1 cellular context compared by ENCODE assay signal in the genomic region with DNA sequence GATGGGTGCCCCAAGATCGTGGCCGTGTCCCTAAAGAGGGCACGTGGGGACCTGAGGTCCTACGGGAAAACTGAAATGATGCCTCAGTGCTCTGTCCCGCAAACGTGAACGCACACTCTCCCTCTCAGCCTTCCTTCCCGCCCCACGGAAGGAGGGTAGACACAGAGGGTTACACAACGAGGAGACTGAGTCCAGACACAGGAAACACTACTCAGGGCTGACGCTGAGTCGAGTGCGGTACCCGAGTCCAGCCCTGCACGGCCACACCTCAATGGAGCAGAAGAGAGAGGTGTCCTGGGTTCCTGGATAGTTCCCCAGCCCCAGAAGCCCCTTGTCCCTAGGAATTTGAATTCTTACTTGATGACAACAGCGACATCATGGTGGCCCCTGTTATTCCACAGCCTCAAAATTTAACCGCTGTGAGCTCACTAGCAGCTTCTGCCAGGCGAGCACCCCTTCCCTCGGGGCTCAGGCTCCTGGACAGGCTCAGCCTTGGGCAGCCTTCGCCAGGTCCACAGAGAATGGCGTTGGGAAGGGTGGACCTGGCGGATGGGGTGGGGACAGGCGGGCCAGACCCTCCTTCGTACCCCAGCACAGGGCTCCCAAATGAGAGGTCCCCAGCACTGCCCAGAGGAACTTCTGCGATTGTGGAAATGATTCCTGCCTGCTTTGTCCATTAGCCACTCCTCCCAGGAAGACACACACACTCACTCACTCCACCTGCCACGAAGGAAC.
TF ChIP-seq lines count a peak whose summit lies in the region.

No MANE protein-coding gene starts in this region.

TF ChIP-seq in HepG2, 621 proteins besides CTCF, POLR2A, EP300 and RAD21 (continued from another document and continues in another):
- TF ChIP-seq LRRFIP1 (CRISPR knock-in tag; conservative IDR thresholded peaks at IDR 0.05) (no peak), ZSCAN22 (CRISPR knock-in tag; IDR thresholded peaks at IDR 0.05) (no peak), ZNF282 (IDR thresholded peaks at IDR 0.05; ENCODE audit: partially characterized antibody) (no peak), ZNF7 (CRISPR knock-in tag; IDR thresholded peaks at IDR 0.05) (no peak), PCBP1 (IDR thresholded peaks at IDR 0.05; ENCODE audit: borderline replicate concordance, low read depth, low read length) (no peak), SALL1 (CRISPR knock-in tag; IDR thresholded peaks at IDR 0.05) (no peak), ZNF589 (CRISPR knock-in tag; conservative IDR thresholded peaks at IDR 0.05) (no peak), YEATS4 (CRISPR knock-in tag; IDR thresholded peaks at IDR 0.05; ENCODE audit: borderline replicate concordance) (no peak; the same call in 1 of the 2 replicates), KDM2A (CRISPR knock-in tag; IDR thresholded peaks at IDR 0.05; ENCODE audit: borderline replicate concordance, low read depth) (no peak), ZNF337 (CRISPR knock-in tag; IDR thresholded peaks at IDR 0.05; ENCODE audit: borderline replicate concordance, low read depth) (no peak), STAT5B (CRISPR knock-in tag; IDR thresholded peaks at IDR 0.05) (no peak), GMEB1 (CRISPR knock-in tag; IDR thresholded peaks at IDR 0.05; ENCODE audit: borderline replicate concordance) (no peak), ZFYVE20 (CRISPR knock-in tag; IDR thresholded peaks at IDR 0.05; ENCODE audit: borderline replicate concordance, low read depth) (no peak), ZNF777 (CRISPR knock-in tag; IDR thresholded peaks at IDR 0.05) (no peak; the same call in 1 of the 2 replicates), MIER3 (CRISPR knock-in tag; IDR thresholded peaks at IDR 0.05; ENCODE audit: borderline replicate concordance) (no peak), IKZF4 (CRISPR knock-in tag; IDR thresholded peaks at IDR 0.05; ENCODE audit: borderline replicate concordance, low read depth, not compliant biosample characterization) (no peak), SYNCRIP (IDR thresholded peaks at IDR 0.05; ENCODE audit: insufficient read depth, low read depth, low read length) (no peak), ZSCAN21 (CRISPR knock-in tag; IDR thresholded peaks at IDR 0.05; ENCODE audit: borderline replicate concordance) (no peak), ZNF850 (CRISPR knock-in tag; conservative IDR thresholded peaks at IDR 0.05) (no peak), MAFF (IDR thresholded peaks at IDR 0.05; ENCODE audit: low read depth, low read length) (no peak), BORCS8-MEF2B (CRISPR knock-in tag; IDR thresholded peaks at IDR 0.05) (0 out of 2 replicates have a peak, but pooled peaks have one; percentile 5), ZNF605 (CRISPR knock-in tag; IDR thresholded peaks at IDR 0.05) (no peak), ZNF30 (CRISPR knock-in tag; IDR thresholded peaks at IDR 0.05) (no peak), NR2F2 (IDR thresholded peaks at IDR 0.05; ENCODE audit: borderline replicate concordance, low read depth) (no peak), ZIK1 (CRISPR knock-in tag; IDR thresholded peaks at IDR 0.05; ENCODE audit: borderline replicate concordance, low read depth) (no peak), ZNF232 (CRISPR knock-in tag; IDR thresholded peaks at IDR 0.05; ENCODE audit: borderline replicate concordance) (0 out of 2 replicates have a peak, but pooled peaks have one; percentile 8), ZNF460 (CRISPR knock-in tag; IDR thresholded peaks at IDR 0.05; ENCODE audit: borderline replicate concordance) (no peak), MYC (CRISPR knock-in tag; IDR thresholded peaks at IDR 0.05; ENCODE audit: borderline replicate concordance) (no peak), IRF2 (CRISPR knock-in tag; IDR thresholded peaks at IDR 0.05) (no peak), ARID2 (CRISPR knock-in tag; IDR thresholded peaks at IDR 0.05; ENCODE audit: borderline replicate concordance) (no peak), NFATC3 (CRISPR knock-in tag; IDR thresholded peaks at IDR 0.05) (no peak), ZNF530 (CRISPR knock-in tag; IDR thresholded peaks at IDR 0.05; ENCODE audit: low read depth) (no peak), PPARG (CRISPR knock-in tag; conservative IDR thresholded peaks at IDR 0.05) (no peak), PHF5A (CRISPR knock-in tag; IDR thresholded peaks at IDR 0.05; ENCODE audit: low read depth, unreplicated experiment) (no peak), ZNF205 (CRISPR knock-in tag; IDR thresholded peaks at IDR 0.05) (no peak), ATF1 (CRISPR knock-in tag; IDR thresholded peaks at IDR 0.05) (no peak), RXRB (CRISPR knock-in tag; IDR thresholded peaks at IDR 0.05; ENCODE audit: borderline replicate concordance) (no peak), MED8 (CRISPR knock-in tag; IDR thresholded peaks at IDR 0.05; ENCODE audit: insufficient replicate concordance) (no peak)
- TF ChIP-seq, protein P1, sequence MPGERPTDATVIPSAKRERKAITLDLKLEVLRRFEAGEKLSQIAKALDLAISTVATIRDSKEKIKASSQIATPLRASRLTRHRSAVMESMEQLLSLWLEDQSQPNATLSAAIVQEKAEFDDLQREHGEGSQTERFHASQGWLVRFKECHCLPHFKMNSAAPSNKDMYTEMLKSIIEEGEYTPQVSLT (CRISPR knock-in tag; IDR thresholded peaks at IDR 0.05; ENCODE audit: borderline replicate concordance, low read depth), result no peak
- TF ChIP-seq, protein P2, sequence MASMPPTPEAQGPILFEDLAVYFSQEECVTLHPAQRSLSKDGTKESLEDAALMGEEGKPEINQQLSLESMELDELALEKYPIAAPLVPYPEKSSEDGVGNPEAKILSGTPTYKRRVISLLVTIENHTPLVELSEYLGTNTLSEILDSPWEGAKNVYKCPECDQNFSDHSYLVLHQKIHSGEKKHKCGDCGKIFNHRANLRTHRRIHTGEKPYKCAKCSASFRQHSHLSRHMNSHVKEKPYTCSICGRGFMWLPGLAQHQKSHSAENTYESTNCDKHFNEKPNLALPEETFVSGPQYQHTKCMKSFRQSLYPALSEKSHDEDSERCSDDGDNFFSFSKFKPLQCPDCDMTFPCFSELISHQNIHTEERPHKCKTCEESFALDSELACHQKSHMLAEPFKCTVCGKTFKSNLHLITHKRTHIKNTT (CRISPR knock-in tag; IDR thresholded peaks at IDR 0.05), result no peak
- TF ChIP-seq, protein P3, sequence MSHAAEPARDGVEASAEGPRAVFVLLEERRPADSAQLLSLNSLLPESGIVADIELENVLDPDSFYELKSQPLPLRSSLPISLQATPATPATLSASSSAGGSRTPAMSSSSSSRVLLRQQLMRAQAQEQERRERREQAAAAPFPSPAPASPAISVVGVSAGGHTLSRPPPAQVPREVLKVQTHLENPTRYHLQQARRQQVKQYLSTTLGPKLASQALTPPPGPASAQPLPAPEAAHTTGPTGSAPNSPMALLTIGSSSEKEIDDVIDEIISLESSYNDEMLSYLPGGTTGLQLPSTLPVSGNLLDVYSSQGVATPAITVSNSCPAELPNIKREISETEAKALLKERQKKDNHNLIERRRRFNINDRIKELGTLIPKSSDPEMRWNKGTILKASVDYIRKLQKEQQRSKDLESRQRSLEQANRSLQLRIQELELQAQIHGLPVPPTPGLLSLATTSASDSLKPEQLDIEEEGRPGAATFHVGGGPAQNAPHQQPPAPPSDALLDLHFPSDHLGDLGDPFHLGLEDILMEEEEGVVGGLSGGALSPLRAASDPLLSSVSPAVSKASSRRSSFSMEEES (CRISPR knock-in tag; IDR thresholded peaks at IDR 0.05), result no peak
- TF ChIP-seq, protein P4, sequence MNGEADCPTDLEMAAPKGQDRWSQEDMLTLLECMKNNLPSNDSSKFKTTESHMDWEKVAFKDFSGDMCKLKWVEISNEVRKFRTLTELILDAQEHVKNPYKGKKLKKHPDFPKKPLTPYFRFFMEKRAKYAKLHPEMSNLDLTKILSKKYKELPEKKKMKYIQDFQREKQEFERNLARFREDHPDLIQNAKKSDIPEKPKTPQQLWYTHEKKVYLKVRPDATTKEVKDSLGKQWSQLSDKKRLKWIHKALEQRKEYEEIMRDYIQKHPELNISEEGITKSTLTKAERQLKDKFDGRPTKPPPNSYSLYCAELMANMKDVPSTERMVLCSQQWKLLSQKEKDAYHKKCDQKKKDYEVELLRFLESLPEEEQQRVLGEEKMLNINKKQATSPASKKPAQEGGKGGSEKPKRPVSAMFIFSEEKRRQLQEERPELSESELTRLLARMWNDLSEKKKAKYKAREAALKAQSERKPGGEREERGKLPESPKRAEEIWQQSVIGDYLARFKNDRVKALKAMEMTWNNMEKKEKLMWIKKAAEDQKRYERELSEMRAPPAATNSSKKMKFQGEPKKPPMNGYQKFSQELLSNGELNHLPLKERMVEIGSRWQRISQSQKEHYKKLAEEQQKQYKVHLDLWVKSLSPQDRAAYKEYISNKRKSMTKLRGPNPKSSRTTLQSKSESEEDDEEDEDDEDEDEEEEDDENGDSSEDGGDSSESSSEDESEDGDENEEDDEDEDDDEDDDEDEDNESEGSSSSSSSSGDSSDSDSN (CRISPR knock-in tag; IDR thresholded peaks at IDR 0.05), result no peak
- TF ChIP-seq, protein P5, sequence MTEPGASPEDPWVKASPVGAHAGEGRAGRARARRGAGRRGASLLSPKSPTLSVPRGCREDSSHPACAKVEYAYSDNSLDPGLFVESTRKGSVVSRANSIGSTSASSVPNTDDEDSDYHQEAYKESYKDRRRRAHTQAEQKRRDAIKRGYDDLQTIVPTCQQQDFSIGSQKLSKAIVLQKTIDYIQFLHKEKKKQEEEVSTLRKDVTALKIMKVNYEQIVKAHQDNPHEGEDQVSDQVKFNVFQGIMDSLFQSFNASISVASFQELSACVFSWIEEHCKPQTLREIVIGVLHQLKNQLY (CRISPR knock-in tag; IDR thresholded peaks at IDR 0.05), result no peak
- TF ChIP-seq, protein P6, sequence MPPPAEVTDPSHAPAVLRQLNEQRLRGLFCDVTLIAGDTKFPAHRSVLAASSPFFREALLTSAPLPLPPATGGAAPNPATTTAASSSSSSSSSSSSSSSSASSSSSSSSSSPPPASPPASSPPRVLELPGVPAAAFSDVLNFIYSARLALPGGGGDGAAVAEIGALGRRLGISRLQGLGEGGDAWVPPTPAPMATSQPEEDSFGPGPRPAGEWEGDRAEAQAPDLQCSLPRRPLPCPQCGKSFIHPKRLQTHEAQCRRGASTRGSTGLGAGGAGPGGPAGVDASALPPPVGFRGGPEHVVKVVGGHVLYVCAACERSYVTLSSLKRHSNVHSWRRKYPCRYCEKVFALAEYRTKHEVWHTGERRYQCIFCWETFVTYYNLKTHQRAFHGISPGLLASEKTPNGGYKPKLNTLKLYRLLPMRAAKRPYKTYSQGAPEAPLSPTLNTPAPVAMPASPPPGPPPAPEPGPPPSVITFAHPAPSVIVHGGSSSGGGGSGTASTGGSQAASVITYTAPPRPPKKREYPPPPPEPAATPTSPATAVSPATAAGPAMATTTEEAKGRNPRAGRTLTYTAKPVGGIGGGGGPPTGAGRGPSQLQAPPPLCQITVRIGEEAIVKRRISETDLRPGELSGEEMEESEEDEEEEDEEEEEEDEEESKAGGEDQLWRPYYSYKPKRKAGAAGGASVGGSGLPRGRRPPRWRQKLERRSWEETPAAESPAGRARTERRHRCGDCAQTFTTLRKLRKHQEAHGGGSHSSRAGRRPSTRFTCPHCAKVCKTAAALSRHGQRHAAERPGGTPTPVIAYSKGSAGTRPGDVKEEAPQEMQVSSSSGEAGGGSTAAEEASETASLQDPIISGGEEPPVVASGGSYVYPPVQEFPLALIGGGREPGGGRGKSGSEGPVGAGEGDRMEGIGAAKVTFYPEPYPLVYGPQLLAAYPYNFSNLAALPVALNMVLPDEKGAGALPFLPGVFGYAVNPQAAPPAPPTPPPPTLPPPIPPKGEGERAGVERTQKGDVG (CRISPR knock-in tag; IDR thresholded peaks at IDR 0.05; ENCODE audit: borderline replicate concordance), result no peak
- TF ChIP-seq, protein P7, sequence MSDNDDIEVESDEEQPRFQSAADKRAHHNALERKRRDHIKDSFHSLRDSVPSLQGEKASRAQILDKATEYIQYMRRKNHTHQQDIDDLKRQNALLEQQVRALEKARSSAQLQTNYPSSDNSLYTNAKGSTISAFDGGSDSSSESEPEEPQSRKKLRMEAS (IDR thresholded peaks at IDR 0.05), result no peak
- TF ChIP-seq, protein P8, sequence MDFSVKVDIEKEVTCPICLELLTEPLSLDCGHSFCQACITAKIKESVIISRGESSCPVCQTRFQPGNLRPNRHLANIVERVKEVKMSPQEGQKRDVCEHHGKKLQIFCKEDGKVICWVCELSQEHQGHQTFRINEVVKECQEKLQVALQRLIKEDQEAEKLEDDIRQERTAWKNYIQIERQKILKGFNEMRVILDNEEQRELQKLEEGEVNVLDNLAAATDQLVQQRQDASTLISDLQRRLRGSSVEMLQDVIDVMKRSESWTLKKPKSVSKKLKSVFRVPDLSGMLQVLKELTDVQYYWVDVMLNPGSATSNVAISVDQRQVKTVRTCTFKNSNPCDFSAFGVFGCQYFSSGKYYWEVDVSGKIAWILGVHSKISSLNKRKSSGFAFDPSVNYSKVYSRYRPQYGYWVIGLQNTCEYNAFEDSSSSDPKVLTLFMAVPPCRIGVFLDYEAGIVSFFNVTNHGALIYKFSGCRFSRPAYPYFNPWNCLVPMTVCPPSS (IDR thresholded peaks at IDR 0.05), result no peak
